8 cellular contexts compared by ENCODE assay signal in genomic region chr19:36489139-36489919, GRCh38. TPM values are rescaled to one million over a fixed set of nuclear protein-coding genes. Genes with fewer than 3 reads are reported as not detected.
DNase-seq lines count a peak whose midpoint lies in the region; ATAC-seq and FAIRE-seq lines count a peak whose summit lies in the region.

TSS of gene ZNF566 (minus strand) at chr19:36489561. CDS start at chr19:36476557, 13,004 bp downstream.

- peak; percentile 75 for ATAC-seq in GM21367 (IDR thresholded peaks at IDR 0.05; ENCODE audit: unreplicated experiment)

- in situ Hi-C loops in endometrial microvascular endothelial cells (cut with HindIII; ENCODE audit: inconsistent ontology term, low pct_unique_long_range_greater_than_20kb, low sequenced_read_pairs): no loop called here

- DNase-seq in COR-L47 (lab: John Stamatoyannopoulos, UW): peak; percentile 97
- peak; percentile 97 for DNase-seq in HTR-8/SVneo (ENCODE audit: insufficient read length, low spot score)
- peak; percentile 85 for DNase-seq in NOMO-1 treated with dmso at 0.1 percent for 144 hours (lab: John Stamatoyannopoulos, UW; ENCODE audit: unreplicated experiment)
- DNase-seq in activated CD8-positive, alpha-beta memory T cell treated with anti-CD3 and anti-CD28 coated beads, Interleukin-2, amount 50 U/mL, for 4 hours: peak; percentile 90
- DNase-seq in mesenteric fat pad (ENCODE audit: low spot score): peak; percentile 94
- DNase-seq in stimulated activated CD8-positive, alpha-beta memory T cell treated with anti-CD3 and anti-CD28 coated beads, Interleukin-15, amount 100 ng/mL, for 1 hour (ENCODE audit: low read depth): peak; percentile 82

- FAIRE-seq in HTR-8/SVneo (lab: Jason Lieb, UNC): peak; percentile 81

RNA-seq across cellular contexts. Expression of gene ZNF566, which starts in this region (rescaled TPM):
- 10.8 TPM for total RNA-seq in endometrial microvascular endothelial cells (ENCODE audit: inconsistent ontology term)
- total RNA-seq in mesenteric fat pad: 12.7 TPM

Comparison
In these comparisons a context has a peak if more than half of its experiments do, and no peak if none do; other contexts are left out.
1. Peak in every context shown above with its lines: DNase-seq and ATAC-seq.